ENCODE assay signal across 23 cellular contexts in genomic region chrX:153820601-153821000, GRCh38. TPM values are rescaled to one million over a fixed set of nuclear protein-coding genes. Genes with fewer than 3 reads are reported as not detected.
DNase-seq lines count a peak whose midpoint lies in the region; ATAC-seq and TF ChIP-seq lines count a peak whose summit lies in the region.
"Had no signal": no experiment of that assay in that cellular context is flagged by ENCODE, and none has a peak within 500 bp of the region (broad histone marks: within the 10 kb centered on the region; RNA-seq: fewer than 3 reads in every experiment).

No MANE protein-coding gene starts in this region.

- peaks cover 0 to 13% (median 5%) of the 10 kb centered on the region in 4 donors for H3K4me1 ChIP-seq in upper lobe of left lung
- H3K4me1 ChIP-seq: parathyroid adenoma had no signal

- H3K27me3 ChIP-seq in upper lobe of left lung = peaks cover 0 to 17% (median 0%) of the 10 kb centered on the region in 4 donors
- H3K27me3 ChIP-seq: esophagus muscularis mucosa, sigmoid colon had no signal

- TF ChIP-seq CTCF in upper lobe of left lung (IDR thresholded peaks at IDR 0.05) = no peak

- peak overlapping the region in 2 of 3 donors; percentile 6 to 45 for H3K4me3 Mint-ChIP-seq in T-cell

- POLR2A ChIA-PET in T-cell (lab: Charles Lee) = interaction anchor here in 1 of 2 donors (0.6 kb wide), 1 partner anchor 139 kb away, joined by 3 read pairs; no protein-coding TSS in a partner anchor

- H3K27ac ChIP-seq in upper lobe of left lung = no peak overlapping the region
- H3K27ac ChIP-seq: esophagus muscularis mucosa, parathyroid adenoma, sigmoid colon had no signal

- intact Hi-C loops in posterior vena cava (cut with DNase I) = no loop called here

- no peaks in the 10 kb centered on the region for H3K9me3 ChIP-seq in upper lobe of left lung
- H3K9me3 ChIP-seq: esophagus muscularis mucosa, HAP-1, sigmoid colon had no signal

- H3K36me3 ChIP-seq in upper lobe of left lung = no peaks in the 10 kb centered on the region
- H3K36me3 ChIP-seq: esophagus muscularis mucosa, HAP-1, sigmoid colon had no signal

- TF ChIP-seq POLR2A in upper lobe of left lung (IDR thresholded peaks at IDR 0.05) = no peak

- peak overlapping the region; percentile 41 to 46 for H3K27ac Mint-ChIP-seq in T-cell
- H3K27ac Mint-ChIP-seq: activated naive CD4-positive, alpha-beta T cell treated with anti-CD3 and anti-CD28 coated beads, Interleukin-2, amount 50 U/mL, for 72 hours; activated T-cell treated with anti-CD3 and anti-CD28 coated beads, Interleukin-2, amount 50 U/mL, for 72 hours; CD14-positive monocyte had no signal

- no peaks in the 10 kb centered on the region for H3K27me3 Mint-ChIP-seq in T-cell

- peaks cover 47 to 58% (median 57%) of the 10 kb centered on the region in 3 donors for H3K4me1 Mint-ChIP-seq in T-cell

- WGBS in upper lobe of left lung, 2 donors = 78 to 92% methylated on average over 6 to 7 of the region's 7 CpGs

- H3K9me3 Mint-ChIP-seq in T-cell = no peaks in the 10 kb centered on the region
- H3K9me3 Mint-ChIP-seq: activated naive CD4-positive, alpha-beta T cell treated with anti-CD3 and anti-CD28 coated beads, Interleukin-2, amount 50 U/mL, for 72 hours; activated T-cell treated with anti-CD3 and anti-CD28 coated beads, Interleukin-2, amount 50 U/mL, for 72 hours had no signal

- CTCF ChIA-PET in T-cell (lab: Charles Lee) = interaction anchor here in 1 of 2 donors (1.6 kb wide), 1 partner anchor 13 kb away, joined by 3 read pairs; no protein-coding TSS in a partner anchor

- H3K36me3 Mint-ChIP-seq in T-cell = no peaks in the 10 kb centered on the region
- H3K36me3 Mint-ChIP-seq: activated naive CD4-positive, alpha-beta T cell treated with anti-CD3 and anti-CD28 coated beads, Interleukin-2, amount 50 U/mL, for 72 hours; CD14-positive monocyte had no signal

- DNase-seq in NCI-H524 (lab: John Stamatoyannopoulos, UW) (peak; percentile 50 to 76), NCI-H524 treated with DMSO at 0.1 percent for 48 hours (lab: John Stamatoyannopoulos, UW) (no peak), NCI-H1694 (lab: John Stamatoyannopoulos, UW) (peak; percentile 24), T-cell (no peak), posterior vena cava (ENCODE audit: low spot score) (peak; percentile 50), upper lobe of left lung (no peak), T-helper 1 cell (no peak)
- DNase-seq: activated T-cell treated with anti-CD3 and anti-CD28 coated beads, Interleukin-2, amount 50 U/mL, for 72 hours; cerebellar nuclear complex; effector CD4-positive, alpha-beta T cell; KBM-7; kidney glomerular epithelial cell; mammary epithelial cell; NCI-H2107; sigmoid colon had no signal

- no peak overlapping the region for H3K4me3 ChIP-seq in upper lobe of left lung
- H3K4me3 ChIP-seq: esophagus muscularis mucosa, HAP-1, sigmoid colon had no signal

- no peak for TF ChIP-seq EP300 in upper lobe of left lung (IDR thresholded peaks at IDR 0.05)

- no peak for ATAC-seq in T-cell (replicated peaks in 1 of 4)
- ATAC-seq in GM18909 (IDR thresholded peaks at IDR 0.05; ENCODE audit: poor library complexity, unreplicated experiment) = no peak
- no peak for ATAC-seq in upper lobe of left lung (ENCODE audit: low FRiP score in 2 of 2)
- ATAC-seq: activated naive CD4-positive, alpha-beta T cell treated with anti-CD3 and anti-CD28 coated beads, Interleukin-2, amount 50 U/mL, for 72 hours; activated T-cell treated with anti-CD3 and anti-CD28 coated beads, Interleukin-2, amount 50 U/mL, for 72 hours had no signal

RNA-seq across cellular contexts. Expression of gene PDZD4, which starts 9.7 kb away (rescaled TPM):
- total RNA-seq in T-cell (10 to 100 TPM in 2 of 5 donors, 1 to 10 TPM in 3; 3.7 to 51.3 (median 9.0) TPM), posterior vena cava (10 to 100 TPM; 21.0 to 22.9 TPM), upper lobe of left lung (1 to 10 TPM; 1.6 to 8.9 (median 6.3) TPM)

RNA-seq across cellular contexts. Expression of gene SSR4, which starts 26.1 kb away (rescaled TPM):
- total RNA-seq in T-cell (100 to 1,000 TPM; 179 to 221 (median 209) TPM), posterior vena cava (100 to 1,000 TPM; 164 to 225 TPM), upper lobe of left lung (100 to 1,000 TPM in 4 of 6 donors, 10 to 100 TPM in 2; 70.2 to 328 (median 172) TPM)

RNA-seq across cellular contexts. Expression of gene IDH3G, which starts 26.4 kb away (rescaled TPM):
- 10 to 100 TPM; 47.7 to 54.6 (median 51.8) TPM for total RNA-seq in T-cell
- 10 to 100 TPM; 43.9 to 44.1 TPM for total RNA-seq in posterior vena cava
- 10 to 100 TPM; 43.5 to 98.5 (median 57.4) TPM for total RNA-seq in upper lobe of left lung

RNA-seq across cellular contexts. Expression of gene SRPK3, which starts 39.8 kb away (rescaled TPM):
- total RNA-seq in T-cell (not detected), posterior vena cava (1 to 10 TPM; 5.4 to 9.8 TPM), upper lobe of left lung (under 1 TPM in 4 of 6 donors, not detected in 2; 0.20 to 0.44 (median 0.23) TPM)
- total RNA-seq: activated CD8-positive, alpha-beta memory T cell treated with anti-CD3 and anti-CD28 coated beads for 36 hours; activated naive CD4-positive, alpha-beta T cell treated with anti-CD3 and anti-CD28 coated beads, Interleukin-2, amount 50 U/mL, for 72 hours; activated T-cell treated with anti-CD3 and anti-CD28 coated beads, Interleukin-2, amount 50 U/mL, for 72 hours; astrocyte had no signal

RNA-seq across cellular contexts. Expression of gene PLXNB3, which starts 56.6 kb away (rescaled TPM):
- total RNA-seq in T-cell = under 1 TPM in 4 of 5 donors, not detected in 1; 0.28 to 0.47 (median 0.43) TPM
- 10 to 100 TPM; 16.8 to 19.1 TPM for total RNA-seq in posterior vena cava
- 10 to 100 TPM in 1 of 6 donors, 1 to 10 TPM in 5; 1.3 to 21.0 (median 2.9) TPM for total RNA-seq in upper lobe of left lung

Comparison
In these comparisons a context has a peak if more than half of its experiments do, and no peak if none do; other contexts are left out.
1. DNase-seq: peak in NCI-H524 (2 of 2), NCI-H1694 (single experiment) and posterior vena cava (single experiment); none in NCI-H524 treated with DMSO at 0.1 percent for 48 hours (single experiment), T-cell (0 of 34), upper lobe of left lung (0 of 2) and T-helper 1 cell (0 of 5).